In genomic region chr10:133200621-133201031, GRCh38 we compare ENCODE assay signal across 24 cellular contexts. TPM values are rescaled to one million over a fixed set of nuclear protein-coding genes. Genes with fewer than 3 reads are reported as not detected.
DNase-seq lines count a peak whose midpoint lies in the region; ATAC-seq, FAIRE-seq and TF ChIP-seq lines count a peak whose summit lies in the region.
"Had no signal": no experiment of that assay in that cellular context is flagged by ENCODE, and none has a peak within 500 bp of the region (broad histone marks: within the 10 kb centered on the region; RNA-seq: fewer than 3 reads in every experiment).

No MANE protein-coding gene starts in this region.

- intact Hi-C loops in natural killer cell (cut with micrococcal nuclease), result no loop called here
- intact Hi-C loops in kidney (cut with DNase I), result no loop called here

- DNase-seq in natural killer cell (no peak), kidney (peak; percentile 59), neural progenitor cell (ENCODE audit: low spot score) (no peak), superior temporal gyrus (ENCODE audit: extremely low spot score) (no peak), hypothalamus (lab: John Stamatoyannopoulos, UW) (no peak), NCI-H446 treated with DMSO at 0.1 percent for 48 hours (lab: John Stamatoyannopoulos, UW) (no peak)
- no peak for DNase-seq in natural killer cell treated with Interleukin-12 subunit alpha and Interleukin-12 subunit beta and Interleukin-15 and Interleukin-18, amount 100 ng/mL, for 72 hours (ENCODE audit: low spot score)
- DNase-seq: Caco-2; CD4-positive, CD25-positive, alpha-beta regulatory T cell; DMS153; DND-41; GM23248; H7 had no signal

- H3K36me3 Mint-ChIP-seq in natural killer cell (no peaks in the 10 kb centered on the region), neural progenitor cell (no peaks in the 10 kb centered on the region)
- no peaks in the 10 kb centered on the region for H3K36me3 Mint-ChIP-seq in natural killer cell treated with Interleukin-12 subunit alpha and Interleukin-12 subunit beta and Interleukin-15 and Interleukin-18, amount 100 ng/mL, for 72 hours
- H3K36me3 Mint-ChIP-seq: CD4-positive, CD25-positive, alpha-beta regulatory T cell; CD8-positive, alpha-beta T cell had no signal

- no peak overlapping the region for H3K9ac ChIP-seq in kidney (ENCODE audit: low read length in 2 of 2)
- H3K9ac ChIP-seq in neural progenitor cell, result no peak overlapping the region
- H3K9ac ChIP-seq: BLaER1, GM23248 had no signal

- FAIRE-seq in kidney (lab: Jason Lieb, UNC), result no peak
- FAIRE-seq: A204.1, G401.6, GM12878, GM19239, H1 had no signal

- H2AFZ ChIP-seq in neural progenitor cell (replicated peaks), result no peak overlapping the region
- H2AFZ ChIP-seq: GM23248 had no signal

- H3K9me3 Mint-ChIP-seq in natural killer cell (no peaks in the 10 kb centered on the region), neural progenitor cell (no peaks in the 10 kb centered on the region)
- no peaks in the 10 kb centered on the region for H3K9me3 Mint-ChIP-seq in natural killer cell treated with Interleukin-12 subunit alpha and Interleukin-12 subunit beta and Interleukin-15 and Interleukin-18, amount 100 ng/mL, for 72 hours
- H3K9me3 Mint-ChIP-seq: CD4-positive, CD25-positive, alpha-beta regulatory T cell; CD8-positive, alpha-beta T cell had no signal

- no peak overlapping the region for H3K27ac ChIP-seq in kidney (ENCODE audit: low read depth in 2 of 2, low read length in 2 of 2)
- no peak overlapping the region for H3K27ac ChIP-seq in neural progenitor cell
- H3K27ac ChIP-seq: 22Rv1, BLaER1, C4-2B, GM23248 had no signal

- H3K36me3 ChIP-seq in kidney (ENCODE audit: control insufficient read depth in 1 of 2, insufficient read depth in 2 of 2, low read length in 2 of 2) (no peaks in the 10 kb centered on the region), neural progenitor cell (no peaks in the 10 kb centered on the region)

- H3K4me1 ChIP-seq in kidney (ENCODE audit: control insufficient read depth in 1 of 2, insufficient read depth in 1 of 2, low read depth in 1 of 2, low read length in 2 of 2), result no peaks in the 10 kb centered on the region
- no peaks in the 10 kb centered on the region for H3K4me1 ChIP-seq in neural progenitor cell
- H3K4me1 ChIP-seq: Caco-2 had no signal

- no peaks in the 10 kb centered on the region for H3K79me2 ChIP-seq in neural progenitor cell (ENCODE audit: low read depth)

- H3K27ac Mint-ChIP-seq in natural killer cell, result no peak overlapping the region
- no peak overlapping the region for H3K27ac Mint-ChIP-seq in natural killer cell treated with Interleukin-12 subunit alpha and Interleukin-12 subunit beta and Interleukin-15 and Interleukin-18, amount 100 ng/mL, for 72 hours
- H3K27ac Mint-ChIP-seq in neural progenitor cell, result peak overlapping the region; percentile 54
- H3K27ac Mint-ChIP-seq: B cell; CD8-positive, alpha-beta T cell had no signal

- no peak overlapping the region for H3K4me2 ChIP-seq in neural progenitor cell

- no peaks in the 10 kb centered on the region for H3K4me1 Mint-ChIP-seq in natural killer cell
- no peaks in the 10 kb centered on the region for H3K4me1 Mint-ChIP-seq in natural killer cell treated with Interleukin-12 subunit alpha and Interleukin-12 subunit beta and Interleukin-15 and Interleukin-18, amount 100 ng/mL, for 72 hours (ENCODE audit: low read depth in 2 of 2)
- peaks cover 5% of the 10 kb centered on the region for H3K4me1 Mint-ChIP-seq in neural progenitor cell
- H3K4me1 Mint-ChIP-seq: B cell; CD4-positive, CD25-positive, alpha-beta regulatory T cell had no signal

- H4K20me1 ChIP-seq in neural progenitor cell (ENCODE audit: low read depth), result no peaks in the 10 kb centered on the region
- H4K20me1 ChIP-seq: BLaER1 had no signal

- peak overlapping the region; percentile 25 for H3K4me3 Mint-ChIP-seq in natural killer cell
- no peak overlapping the region for H3K4me3 Mint-ChIP-seq in natural killer cell treated with Interleukin-12 subunit alpha and Interleukin-12 subunit beta and Interleukin-15 and Interleukin-18, amount 100 ng/mL, for 72 hours
- H3K4me3 Mint-ChIP-seq in neural progenitor cell, result no peak overlapping the region
- H3K4me3 Mint-ChIP-seq: B cell; CD8-positive, alpha-beta T cell had no signal

- H3K27me3 Mint-ChIP-seq in natural killer cell (ENCODE audit: low read depth in 2 of 2) (no peaks in the 10 kb centered on the region), neural progenitor cell (ENCODE audit: insufficient read depth, low read depth) (peaks cover 2% of the 10 kb centered on the region)
- H3K27me3 Mint-ChIP-seq in natural killer cell treated with Interleukin-12 subunit alpha and Interleukin-12 subunit beta and Interleukin-15 and Interleukin-18, amount 100 ng/mL, for 72 hours, result no peaks in the 10 kb centered on the region
- H3K27me3 Mint-ChIP-seq: B cell; CD4-positive, CD25-positive, alpha-beta regulatory T cell had no signal

- H3K9me3 ChIP-seq in kidney (ENCODE audit: control insufficient read depth in 1 of 2, low read length in 2 of 2), result no peaks in the 10 kb centered on the region
- H3K9me3 ChIP-seq in neural progenitor cell (ENCODE audit: low read depth), result no peaks in the 10 kb centered on the region
- H3K9me3 ChIP-seq: BLaER1, Caco-2 had no signal

- TF ChIP-seq CTCF in natural killer cell (IDR thresholded peaks at IDR 0.05) (no peak), kidney (IDR thresholded peaks at IDR 0.05; ENCODE audit: borderline replicate concordance, extremely low read depth, insufficient read depth) (no peak), neural progenitor cell (IDR thresholded peaks at IDR 0.05) (no peak)

- no peaks in the 10 kb centered on the region for H3K27me3 ChIP-seq in neural progenitor cell
- H3K27me3 ChIP-seq: BLaER1 had no signal

- H3F3A ChIP-seq in neural progenitor cell (ENCODE audit: low read depth), result no peaks in the 10 kb centered on the region

- H3K4me3 ChIP-seq in kidney (ENCODE audit: low read length in 2 of 2) (no peak overlapping the region), neural progenitor cell (no peak overlapping the region)
- H3K4me3 ChIP-seq: BLaER1, GM12878, GM23248 had no signal

- ATAC-seq in natural killer cell, result no peak
- ATAC-seq in natural killer cell treated with Interleukin-12 subunit alpha and Interleukin-12 subunit beta and Interleukin-15 and Interleukin-18, amount 100 ng/mL, for 72 hours, result no peak
- ATAC-seq: CD8-positive, alpha-beta T cell; GM12878 had no signal

RNA-seq across cellular contexts. Expression of gene UTF1, which starts 29.4 kb away (rescaled TPM):
- under 1 TPM in 2 of 3 donors, not detected in 1; 0.31 to 0.33 TPM for total RNA-seq in natural killer cell
- total RNA-seq in natural killer cell treated with Interleukin-12 subunit alpha and Interleukin-12 subunit beta and Interleukin-15 and Interleukin-18, amount 100 ng/mL, for 72 hours, result not detected
- not detected for total RNA-seq in kidney
- not detected for polyA plus RNA-seq in kidney (ENCODE audit: insufficient read depth, low read depth, low replicate concordance)
- total RNA-seq in neural progenitor cell (ENCODE audit: low replicate concordance), result not detected in 2 replicates
- total RNA-seq: Caco-2; CD4-positive, CD25-positive, alpha-beta regulatory T cell; CD8-positive, alpha-beta T cell; GM12878; GM23248 had no signal
- polyA plus RNA-seq: AG04450; CD4-positive, CD25-positive, alpha-beta regulatory T cell; GM12878; GM23248 had no signal

RNA-seq across cellular contexts. Expression of gene VENTX, which starts 37.0 kb away (rescaled TPM):
- total RNA-seq in natural killer cell (1 to 10 TPM in 1 of 3 donors, under 1 TPM in 2; 0.48 to 4.1 (median 0.75) TPM), kidney (3.3 TPM), neural progenitor cell (ENCODE audit: low replicate concordance) (1.0 TPM in 1 of 2 replicates, not detected in the other)
- total RNA-seq in natural killer cell treated with Interleukin-12 subunit alpha and Interleukin-12 subunit beta and Interleukin-15 and Interleukin-18, amount 100 ng/mL, for 72 hours, result not detected
- polyA plus RNA-seq in kidney (ENCODE audit: insufficient read depth, low read depth, low replicate concordance), result 0.39 TPM
- total RNA-seq: B cell; Caco-2; CD4-positive, CD25-positive, alpha-beta regulatory T cell; CD8-positive, alpha-beta T cell; GM12878; GM23248 had no signal
- polyA plus RNA-seq: AG04450; CD4-positive, CD25-positive, alpha-beta regulatory T cell; GM23248 had no signal

RNA-seq across cellular contexts. Expression of gene KNDC1, which starts 40.6 kb away (rescaled TPM):
- total RNA-seq in natural killer cell, result 1 to 10 TPM in 2 of 3 donors, not detected in 1; 2.1 to 5.9 TPM
- total RNA-seq in natural killer cell treated with Interleukin-12 subunit alpha and Interleukin-12 subunit beta and Interleukin-15 and Interleukin-18, amount 100 ng/mL, for 72 hours, result under 1 TPM; 0.05 to 0.36 TPM
- 8.7 TPM for total RNA-seq in kidney
- polyA plus RNA-seq in kidney (ENCODE audit: insufficient read depth, low read depth, low replicate concordance), result 0.43 TPM
- 1.8 and 5.6 TPM in 2 replicates for total RNA-seq in neural progenitor cell (ENCODE audit: low replicate concordance)
- total RNA-seq: CD8-positive, alpha-beta T cell had no signal
- polyA plus RNA-seq: CD4-positive, CD25-positive, alpha-beta regulatory T cell had no signal
